In genomic region chr1:33343539-33343938, GRCh38 we compare ENCODE assay signal across 1 cellular context.
TF ChIP-seq lines count a peak whose summit lies in the region.

No MANE protein-coding gene starts in this region.

TF ChIP-seq in HepG2, 621 proteins besides CTCF, POLR2A, EP300 and RAD21:
- peak; percentile 73 for TF ChIP-seq ZBTB38 (CRISPR knock-in tag; IDR thresholded peaks at IDR 0.05)
- TF ChIP-seq, protein P1, sequence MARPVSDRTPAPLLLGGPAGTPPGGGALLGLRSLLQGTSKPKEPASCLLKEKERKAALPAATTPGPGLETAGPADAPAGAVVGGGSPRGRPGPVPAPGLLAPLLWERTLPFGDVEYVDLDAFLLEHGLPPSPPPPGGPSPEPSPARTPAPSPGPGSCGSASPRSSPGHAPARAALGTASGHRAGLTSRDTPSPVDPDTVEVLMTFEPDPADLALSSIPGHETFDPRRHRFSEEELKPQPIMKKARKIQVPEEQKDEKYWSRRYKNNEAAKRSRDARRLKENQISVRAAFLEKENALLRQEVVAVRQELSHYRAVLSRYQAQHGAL (CRISPR knock-in tag; IDR thresholded peaks at IDR 0.05; ENCODE audit: not compliant biosample characterization), result no peak
- 0 out of 2 replicates have a peak, but pooled peaks have one; percentile 24 for TF ChIP-seq SAP130 (CRISPR knock-in tag; IDR thresholded peaks at IDR 0.05; ENCODE audit: low read depth)
TF ChIP-seq in HepG2: peak in this region for 2.
